In the genomic region with DNA sequence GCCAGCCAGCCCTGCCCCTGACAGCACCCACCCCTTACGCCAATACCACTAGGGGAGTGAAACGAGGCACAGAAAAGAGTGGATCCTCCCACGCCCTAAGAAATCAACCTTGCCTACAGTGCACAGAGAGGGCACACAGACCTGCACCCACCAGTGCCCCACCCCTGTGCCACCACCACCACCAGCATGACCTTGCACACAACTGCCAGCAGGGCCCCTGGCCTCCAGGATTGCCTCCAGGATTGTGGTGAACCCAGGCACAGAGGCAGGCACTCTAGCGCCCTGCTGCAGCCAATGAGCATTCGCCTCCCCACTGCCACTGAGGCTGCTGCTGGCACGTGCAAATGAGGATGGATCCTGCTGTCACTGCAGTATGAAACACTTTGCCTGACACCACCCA, we compare ENCODE assay signal across 19 cellular contexts. TPM values are rescaled to one million over a fixed set of nuclear protein-coding genes. Genes with fewer than 3 reads are reported as not detected.
DNase-seq lines count a peak whose midpoint lies in the region; ATAC-seq and TF ChIP-seq lines count a peak whose summit lies in the region.
"Had no signal": no experiment of that assay in that cellular context is flagged by ENCODE, and none has a peak within 500 bp of the region (broad histone marks: within the 10 kb centered on the region; RNA-seq: fewer than 3 reads in every experiment).

No MANE protein-coding gene starts in this region.

- CTCF ChIA-PET in IMR-90 (lab: Yijun Ruan, JAX): no interaction called here

- POLR2A ChIA-PET in IMR-90 (lab: Charles Lee; ENCODE audit: unreplicated experiment): interaction anchor here (0.7 kb wide), 1 partner anchor 45 kb away, joined by 4 read pairs; no protein-coding TSS in a partner anchor

- no peak for TF ChIP-seq CTCF in CD14-positive monocyte (IDR thresholded peaks at IDR 0.05)
- TF ChIP-seq CTCF in IMR-90 (conservative IDR thresholded peaks at IDR 0.05; ENCODE audit: low read depth, low read length): no peak
- no peak for TF ChIP-seq CTCF in upper lobe of right lung (IDR thresholded peaks at IDR 0.05)
- no peak for TF ChIP-seq CTCF in endodermal cell (conservative IDR thresholded peaks at IDR 0.05)

- H3K9me1 ChIP-seq in IMR-90 (ENCODE audit: insufficient read depth, low read length): no peaks in the 10 kb centered on the region

- H2BK5ac ChIP-seq in IMR-90 (ENCODE audit: low read depth, low read length, poor library complexity, severe bottlenecking) (no peak overlapping the region), trophoblast cell (ENCODE audit: low read depth, low read length, poor library complexity) (no peak overlapping the region)

- H3K4me3 ChIP-seq in IMR-90 (ENCODE audit: insufficient read depth, low read depth, low read length) (no peak overlapping the region), trophoblast cell (ENCODE audit: low read depth, low read length) (peak overlapping the region; percentile 47), upper lobe of right lung (no peak overlapping the region), endodermal cell (ENCODE audit: low read length) (no peak overlapping the region)

- H3K27me3 Mint-ChIP-seq in CD14-positive monocyte (ENCODE audit: low read depth in 3 of 3) (peaks cover 0 to 5% (median 4%) of the 10 kb centered on the region in 3 donors), endodermal cell (ENCODE audit: insufficient read depth) (no peaks in the 10 kb centered on the region)

- H2AK5ac ChIP-seq in IMR-90 (ENCODE audit: low read depth, low read length) (no peak overlapping the region), trophoblast cell (ENCODE audit: low read length) (no peak overlapping the region)

- no peak for TF ChIP-seq POLR2A in IMR-90 (IDR thresholded peaks at IDR 0.05; ENCODE audit: low read depth, low read length)

- no peak overlapping the region for H3K4me2 ChIP-seq in IMR-90 (ENCODE audit: low read depth, low read length)
- H3K4me2 ChIP-seq in trophoblast cell (ENCODE audit: low read length): no peak overlapping the region

- no peaks in the 10 kb centered on the region for H3K79me2 ChIP-seq in trophoblast cell (ENCODE audit: control insufficient read depth, insufficient read depth, low read length, poor library complexity)

- H3K36me3 Mint-ChIP-seq in CD14-positive monocyte: no peaks in the 10 kb centered on the region
- no peaks in the 10 kb centered on the region for H3K36me3 Mint-ChIP-seq in endodermal cell (ENCODE audit: low read depth)

- H3K4me3 Mint-ChIP-seq in CD14-positive monocyte (no peak overlapping the region), endodermal cell (no peak overlapping the region)
- H3K4me3 Mint-ChIP-seq: CD4-positive, alpha-beta T cell; HFFc6; IgD-negative memory B cell had no signal

- intact Hi-C loops in CD14-positive monocyte (cut with micrococcal nuclease) (no loop called here), IMR-90 (cut with micrococcal nuclease) (no loop called here), upper lobe of right lung (cut with DNase I) (no loop called here)

- H3K9me3 Mint-ChIP-seq in CD14-positive monocyte (peaks cover 0 to 4% (median 0%) of the 10 kb centered on the region in 7 donors), endodermal cell (no peaks in the 10 kb centered on the region)
- H3K9me3 Mint-ChIP-seq: CD4-positive, alpha-beta T cell; HFFc6 had no signal

- H3K27me3 ChIP-seq in IMR-90 (ENCODE audit: control insufficient read depth, insufficient read depth, low read length) (no peaks in the 10 kb centered on the region), trophoblast cell (ENCODE audit: insufficient read depth, low read length) (no peaks in the 10 kb centered on the region), upper lobe of right lung (no peaks in the 10 kb centered on the region), endodermal cell (ENCODE audit: control insufficient read depth, insufficient read depth, low read length, poor library complexity, severe bottlenecking) (no peaks in the 10 kb centered on the region)
- H3K27me3 ChIP-seq: BE2C had no signal

- no peak overlapping the region for H3K18ac ChIP-seq in IMR-90 (ENCODE audit: low read depth, low read length)
- no peak overlapping the region for H3K18ac ChIP-seq in trophoblast cell (ENCODE audit: low read length)

- no peak overlapping the region for H4K12ac ChIP-seq in trophoblast cell (ENCODE audit: low read depth, low read length)

- H3K27ac Mint-ChIP-seq in CD14-positive monocyte: no peak overlapping the region
- no peak overlapping the region for H3K27ac Mint-ChIP-seq in endodermal cell
- H3K27ac Mint-ChIP-seq: CD4-positive, alpha-beta T cell; HFFc6; IgD-negative memory B cell had no signal

- H3K9ac ChIP-seq in IMR-90 (ENCODE audit: low read depth, low read length): no peak overlapping the region
- H3K9ac ChIP-seq in trophoblast cell (ENCODE audit: low read length): no peak overlapping the region
- H3K9ac ChIP-seq in endodermal cell (ENCODE audit: extremely low read depth, low read length, poor library complexity, severe bottlenecking): no peak overlapping the region

- H3K4me1 ChIP-seq in IMR-90 (ENCODE audit: control insufficient read depth, insufficient read depth, low read length) (0 out of 2 replicates have a peak, but pooled peaks cover 2% of the 10 kb centered on the region), trophoblast cell (ENCODE audit: control insufficient read depth in 1 of 2, insufficient read depth in 2 of 2, low read length in 2 of 2) (no peaks in the 10 kb centered on the region), upper lobe of right lung (no peaks in the 10 kb centered on the region), endodermal cell (ENCODE audit: control insufficient read depth, insufficient read depth, low read length) (no peaks in the 10 kb centered on the region)
- H3K4me1 ChIP-seq: BE2C, Caco-2 had no signal

- TF ChIP-seq RAD21 in IMR-90 (IDR thresholded peaks at IDR 0.05; ENCODE audit: low read length): no peak

- H3K4ac ChIP-seq in IMR-90 (ENCODE audit: low read depth, low read length): no peak overlapping the region
- H3K4ac ChIP-seq in trophoblast cell (ENCODE audit: low read depth, low read length): no peak overlapping the region

- no peak overlapping the region for H4K5ac ChIP-seq in IMR-90 (ENCODE audit: low read depth, low read length)

- H3K56ac ChIP-seq in IMR-90 (ENCODE audit: extremely low read depth, insufficient read depth, low read length): no peak overlapping the region

- H3K36me3 ChIP-seq in IMR-90 (ENCODE audit: control insufficient read depth, insufficient read depth, low read length): no peaks in the 10 kb centered on the region
- no peaks in the 10 kb centered on the region for H3K36me3 ChIP-seq in trophoblast cell (ENCODE audit: control insufficient read depth in 1 of 2, insufficient read depth in 2 of 2, low read length in 2 of 2)
- H3K36me3 ChIP-seq in upper lobe of right lung: no peaks in the 10 kb centered on the region
- H3K36me3 ChIP-seq in endodermal cell (ENCODE audit: control insufficient read depth, insufficient read depth, low read length): no peaks in the 10 kb centered on the region
- H3K36me3 ChIP-seq: BE2C had no signal

- no peaks in the 10 kb centered on the region for H4K20me1 ChIP-seq in IMR-90 (ENCODE audit: insufficient read depth, low read length)

- in situ Hi-C loops in IMR-90 (cut with MboI; ENCODE audit: low sequenced_read_pairs): no loop called here

- no peak for ATAC-seq in IMR-90 (ENCODE audit: low read depth)
- no peak for ATAC-seq in upper lobe of right lung
- ATAC-seq in HG02571 (IDR thresholded peaks at IDR 0.05; ENCODE audit: unreplicated experiment): no peak
- ATAC-seq: HCT116 had no signal

- BruUV-seq in IMR-90 (replicated peaks; lab: Mats Ljungman, UMichigan): no TSS peak

- H3K9me3 ChIP-seq in IMR-90 (ENCODE audit: control insufficient read depth, insufficient read depth, low read length) (no peaks in the 10 kb centered on the region), trophoblast cell (ENCODE audit: insufficient read depth, low read depth, low read length) (peaks cover 3% of the 10 kb centered on the region), upper lobe of right lung (no peaks in the 10 kb centered on the region), endodermal cell (ENCODE audit: control insufficient read depth, low read length) (no peaks in the 10 kb centered on the region)
- H3K9me3 ChIP-seq: BE2C, Caco-2 had no signal

- H3K27ac ChIP-seq in IMR-90 (ENCODE audit: insufficient read depth, low read length) (no peak overlapping the region), trophoblast cell (ENCODE audit: low read depth, low read length) (no peak overlapping the region), upper lobe of right lung (no peak overlapping the region), endodermal cell (ENCODE audit: low read depth, low read length) (no peak overlapping the region)

- H2BK12ac ChIP-seq in trophoblast cell (ENCODE audit: low read length): no peak overlapping the region

- H3K4me1 Mint-ChIP-seq in CD14-positive monocyte: no peaks in the 10 kb centered on the region
- H3K4me1 Mint-ChIP-seq in endodermal cell: peaks cover 16% of the 10 kb centered on the region

- H2BK120ac ChIP-seq in IMR-90 (ENCODE audit: low read depth, low read length): no peak overlapping the region
- no peak overlapping the region for H2BK120ac ChIP-seq in trophoblast cell (ENCODE audit: insufficient read depth, low read length, poor library complexity)

- H2BK20ac ChIP-seq in IMR-90 (ENCODE audit: low read depth, low read length): no peak overlapping the region

- H2BK15ac ChIP-seq in IMR-90 (ENCODE audit: low read depth, low read length): no peak overlapping the region

- no peak overlapping the region for H2AK9ac ChIP-seq in IMR-90 (replicated peaks; ENCODE audit: low read depth, low read length, poor library complexity)

- no peak overlapping the region for H4K8ac ChIP-seq in IMR-90 (ENCODE audit: low read depth in 2 of 2, low read length in 2 of 2)
- no peak overlapping the region for H4K8ac ChIP-seq in trophoblast cell (ENCODE audit: low read depth, low read length)

- H3K14ac ChIP-seq in IMR-90 (replicated peaks; ENCODE audit: low read depth, low read length): no peak overlapping the region
- no peak overlapping the region for H3K14ac ChIP-seq in trophoblast cell (ENCODE audit: low read length)

- H2AFZ ChIP-seq in IMR-90 (replicated peaks; ENCODE audit: low read length, poor library complexity) (peak overlapping the region; percentile 23), trophoblast cell (ENCODE audit: insufficient read depth, low read length, poor library complexity) (no peak overlapping the region)

- DNase-seq in CD14-positive monocyte (ENCODE audit: low spot score) (peak; percentile 41), IMR-90 (no peak), trophoblast cell (no peak), upper lobe of right lung (peak; percentile 51), endodermal cell (no peak), activated gamma-delta T cell treated with Interleukin-2 at 50 U/mL for 16 hours (no peak)
- DNase-seq: ACHN; BE2C; C1 segment of cervical spinal cord; Caco-2; CD4-positive, alpha-beta T cell; GDM1; GOT3; H7; HFFc6 had no signal

- H4K91ac ChIP-seq in IMR-90 (ENCODE audit: insufficient read depth, low read depth, low read length) (no peak overlapping the region), trophoblast cell (ENCODE audit: low read depth, low read length) (no peak overlapping the region)

- peaks cover 0 to 3% of the 10 kb centered on the region in 2 experiments; a peak in 1 of 4 replicates for H3K79me1 ChIP-seq in IMR-90 (ENCODE audit: low read depth in 1 of 2, low read length in 2 of 2)
- no peaks in the 10 kb centered on the region for H3K79me1 ChIP-seq in trophoblast cell (ENCODE audit: low read length)

- dilution Hi-C loops in IMR-90 (cut with HindIII; ENCODE audit: low sequenced_read_pairs, unreplicated experiment): no loop called here

- H3K23ac ChIP-seq in IMR-90 (ENCODE audit: low read depth, low read length): no peak overlapping the region
- H3K23ac ChIP-seq in trophoblast cell (ENCODE audit: low read length): no peak overlapping the region

- WGBS in IMR-90 (ENCODE audit: extremely low coverage in 2 of 2, insufficient read length in 1 of 2), 2 experiments: 79% methylated on average over 5 of the region's 6 CpGs; no CpG with 5 or more reads in 1 of the 2 experiments
- no CpG with 5 or more reads among the region's 6 CpGs for WGBS in trophoblast cell (ENCODE audit: extremely low coverage, insufficient coverage, insufficient read length)
- 91 to 100% methylated on average over 1 to 6 of the region's 6 CpGs for WGBS in endodermal cell (ENCODE audit: insufficient coverage in 1 of 2, insufficient read length in 1 of 2), 2 experiments

RNA-seq across cellular contexts. Expression of gene SGIP1, which starts 23.5 kb away (rescaled TPM):
- polyA plus RNA-seq in CD14-positive monocyte (not detected), IMR-90 (2012; rRNA removed) (40.7 and 42.7 TPM in 2 replicates)
- total RNA-seq in IMR-90 (2012; rRNA removed) (27.1 and 43.6 TPM in 2 replicates), upper lobe of right lung (19.8 TPM), endodermal cell (1 to 10 TPM; 3.8 to 9.4 TPM)
- 8.9 and 10.9 TPM in 2 replicates for polyA plus RNA-seq in IMR-90 (2012; cell fraction: cytosol; rRNA removed)
- polyA plus RNA-seq in IMR-90 (2012; cell fraction: nucleus; rRNA removed; ENCODE audit: low replicate concordance): 69.0 and 361 TPM in 2 replicates
- polyA plus RNA-seq in trophoblast cell (2013): 0.62 and 0.65 TPM in 2 replicates
- 6.1 TPM for polyA plus RNA-seq in endodermal cell (2013, experiment 1 of 2)
- 5.3 TPM for polyA plus RNA-seq in endodermal cell (2013, experiment 2 of 2)
- total RNA-seq: Caco-2, Daoy had no signal

Comparison
In these comparisons a context has a peak if more than half of its experiments do, and no peak if none do; other contexts are left out.
1. DNase-seq: peak in CD14-positive monocyte (single experiment) and upper lobe of right lung (single experiment); none in IMR-90 (single experiment), trophoblast cell (0 of 2), endodermal cell (single experiment) and activated gamma-delta T cell treated with Interleukin-2 at 50 U/mL for 16 hours (single experiment).